ENCODE assay signal across 27 cellular contexts in the genomic region with DNA sequence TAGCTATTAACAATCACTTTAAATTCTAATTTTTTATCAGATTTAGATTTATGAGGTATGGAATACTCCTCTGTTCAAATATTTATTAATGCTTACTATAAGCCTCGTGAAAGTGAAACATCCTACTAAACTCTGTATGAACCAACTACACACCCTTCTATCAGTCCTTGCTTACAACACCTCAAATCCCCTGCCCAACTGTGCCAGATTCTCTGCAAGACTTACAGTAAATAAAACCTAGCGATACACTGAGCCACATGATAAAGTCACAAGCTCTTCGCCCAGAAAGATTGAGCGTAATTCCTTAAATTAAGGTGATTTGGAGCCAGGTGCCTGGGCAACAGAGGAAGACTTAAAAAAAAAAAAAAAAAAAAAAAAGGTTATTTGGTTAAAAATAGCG. TPM values are rescaled to one million over a fixed set of nuclear protein-coding genes. Genes with fewer than 3 reads are reported as not detected.
"Had no signal": no experiment of that assay in that cellular context is flagged by ENCODE, and none has a peak within 500 bp of the region (broad histone marks: within the 10 kb centered on the region; RNA-seq: fewer than 3 reads in every experiment).

No MANE protein-coding gene starts in this region.

- H3K36me3 Mint-ChIP-seq: activated naive CD4-positive, alpha-beta T cell treated with anti-CD3 and anti-CD28 coated beads, Interleukin-2, amount 10 ng/mL, durations not matched to agents 7 days and 5 days; activated naive CD8-positive, alpha-beta T cell treated with anti-CD3 and anti-CD28 coated beads for 36 hours; WTC11 had no signal

- H3K4me3 Mint-ChIP-seq: activated naive CD4-positive, alpha-beta T cell treated with anti-CD3 and anti-CD28 coated beads, Interleukin-2, amount 10 ng/mL, durations not matched to agents 7 days and 5 days; activated naive CD8-positive, alpha-beta T cell treated with anti-CD3 and anti-CD28 coated beads for 36 hours; T-helper 17 cell; WTC11 had no signal

- ATAC-seq: Panc1, SK-N-SH treated with all-trans-retinoic acid at 6 μM for 48 hours, T-helper 17 cell, WTC11 had no signal

- H3K36me3 ChIP-seq: breast epithelium, MG63, SJCRH30 had no signal

- H3K4me3 ChIP-seq: breast epithelium, MG63, SJCRH30 had no signal

- H3K9me3 Mint-ChIP-seq: activated naive CD4-positive, alpha-beta T cell treated with anti-CD3 and anti-CD28 coated beads, Interleukin-2, amount 10 ng/mL, durations not matched to agents 7 days and 5 days; activated naive CD8-positive, alpha-beta T cell treated with anti-CD3 and anti-CD28 coated beads for 36 hours; activated T-helper 2 cell treated with anti-CD3 and anti-CD28 coated beads, Interferon-gamma antibody, Interleukin-2, Interleukin-4, amounts not matched to agents 10 μg/mL and 5 μg/mL and 100 μg/mL, durations not matched to agents 14 hours and 24 hours and 36 hours; WTC11 had no signal

- DNase-seq: activated CD4-positive, alpha-beta T cell treated with anti-CD3 and anti-CD28 coated beads for 48 hours; activated CD4-positive, alpha-beta T cell treated with anti-CD3 and anti-CD28 coated beads, Interleukin-2, amount 50 U/mL, for 48 hours; activated CD4-positive, CD25-positive, alpha-beta regulatory T cell treated with anti-CD3 and anti-CD28 coated beads, Interleukin-2, amount 50 U/mL, for 72 hours; activated gamma-delta T cell treated with Interleukin-2 at 50 U/mL for 16 hours; activated naive CD4-positive, alpha-beta T cell treated with anti-CD3 and anti-CD28 coated beads, Interleukin-2, amount 10 ng/mL, durations not matched to agents 7 days and 5 days; activated naive CD8-positive, alpha-beta T cell treated with anti-CD3 and anti-CD28 coated beads for 36 hours; activated T-cell treated with anti-CD3 and anti-CD28 coated beads for 4 hours; activated T-cell treated with anti-CD3 and anti-CD28 coated beads, Interleukin-2, amount 50 U/mL, for 48 hours; caudate nucleus; MG63; NCI-H1105; NCI-H1436; NCI-H1694 treated with DMSO at 0.1 percent for 48 hours; NCI-H2029 treated with DMSO at 0.1 percent for 48 hours; NCI-H345; NCI-H510A; NCI-H526 treated with DMSO at 0.1 percent for 48 hours; NCI-H82; Right ventricle myocardium superior; SJCRH30; T-helper 17 cell; T-helper 9 cell had no signal

- H3K27ac Mint-ChIP-seq: activated naive CD4-positive, alpha-beta T cell treated with anti-CD3 and anti-CD28 coated beads, Interleukin-2, amount 10 ng/mL, durations not matched to agents 7 days and 5 days; activated naive CD8-positive, alpha-beta T cell treated with anti-CD3 and anti-CD28 coated beads for 36 hours; activated T-helper 2 cell treated with anti-CD3 and anti-CD28 coated beads, Interferon-gamma antibody, Interleukin-2, Interleukin-4, amounts not matched to agents 10 μg/mL and 5 μg/mL and 100 μg/mL, durations not matched to agents 14 hours and 24 hours and 36 hours; WTC11 had no signal

- H3K4me1 ChIP-seq: breast epithelium, SJCRH30 had no signal

- H3K27ac ChIP-seq: SJCRH30 had no signal

- H3K27me3 ChIP-seq: breast epithelium, MG63, SJCRH30 had no signal

- H3K9me3 ChIP-seq: breast epithelium, MG63, SJCRH30 had no signal

- H3K27me3 Mint-ChIP-seq: activated naive CD8-positive, alpha-beta T cell treated with anti-CD3 and anti-CD28 coated beads for 36 hours; T-helper 17 cell had no signal

RNA-seq across cellular contexts. Expression of a gene that starts 17.3 kb away (rescaled TPM):
- total RNA-seq: activated naive CD8-positive, alpha-beta T cell treated with anti-CD3 and anti-CD28 coated beads for 36 hours; activated T-helper 2 cell treated with anti-CD3 and anti-CD28 coated beads, Interferon-gamma antibody, Interleukin-2, Interleukin-4, amounts not matched to agents 10 μg/mL and 5 μg/mL and 100 μg/mL, durations not matched to agents 14 hours and 24 hours and 36 hours; T-helper 17 cell had no signal
